In the genomic region with DNA sequence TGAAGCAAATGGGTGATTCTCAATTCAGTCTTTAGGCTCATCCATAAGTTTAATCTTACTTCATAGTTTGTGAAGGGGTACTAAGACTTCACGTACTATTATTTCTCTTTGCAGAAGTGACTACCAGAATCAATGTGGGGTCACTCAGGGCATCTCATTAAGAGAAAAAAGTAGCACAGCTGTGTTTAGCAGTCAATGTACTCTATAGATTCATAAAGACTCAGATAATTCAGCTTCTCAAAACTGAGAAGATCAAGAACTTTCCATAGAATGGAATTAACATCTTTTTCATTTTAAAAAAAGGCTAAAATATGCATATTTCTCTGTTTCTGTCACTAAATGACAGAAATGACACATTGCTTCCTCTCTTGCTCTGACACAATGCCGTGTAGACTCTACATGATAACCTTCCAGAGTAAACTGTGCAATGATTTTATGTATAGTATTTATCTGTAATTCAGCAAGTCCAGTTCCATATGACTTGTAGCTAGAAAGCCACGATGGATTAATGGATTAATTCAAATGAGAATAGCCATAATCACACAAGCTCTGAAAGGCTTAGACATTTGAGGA, we compare ENCODE assay signal across 33 cellular contexts. TPM values are rescaled to one million over a fixed set of nuclear protein-coding genes. Genes with fewer than 3 reads are reported as not detected.
DNase-seq lines count a peak whose midpoint lies in the region; ATAC-seq, FAIRE-seq and TF ChIP-seq lines count a peak whose summit lies in the region.
"Had no signal": no experiment of that assay in that cellular context is flagged by ENCODE, and none has a peak within 500 bp of the region (broad histone marks: within the 10 kb centered on the region; RNA-seq: fewer than 3 reads in every experiment).

No MANE protein-coding gene starts in this region.

- H3K27ac ChIP-seq in right lobe of liver = no peak overlapping the region
- H3K27ac ChIP-seq: esophagus muscularis mucosa, pancreas, RWPE1, upper lobe of left lung had no signal

- no peak overlapping the region for H3K4me3 ChIP-seq in right lobe of liver
- H3K4me3 ChIP-seq: esophagus muscularis mucosa, pancreas, upper lobe of left lung had no signal

- WGBS in right lobe of liver (ENCODE audit: insufficient coverage, low coverage, low lambda C conversion rate, missing lambda C conversion rate) = 36% methylated on average over 3 of the region's 3 CpGs

- TF ChIP-seq POLR2A in right lobe of liver (IDR thresholded peaks at IDR 0.05) = no peak

- no peaks in the 10 kb centered on the region for H3K27me3 ChIP-seq in right lobe of liver
- H3K27me3 ChIP-seq: esophagus muscularis mucosa, pancreas, upper lobe of left lung had no signal

- H3K9me3 ChIP-seq in right lobe of liver = no peaks in the 10 kb centered on the region
- H3K9me3 ChIP-seq: pancreas, upper lobe of left lung had no signal

- H3K36me3 ChIP-seq in right lobe of liver = no peaks in the 10 kb centered on the region
- H3K36me3 ChIP-seq: esophagus muscularis mucosa, pancreas, upper lobe of left lung had no signal

- DNase-seq in D721Med (ENCODE audit: insufficient read length, low spot score) (no peak), dedifferentiated amniotic fluid mesenchymal stem cell (ENCODE audit: extremely low spot score) (no peak), right lobe of liver (no peak), NCI-H226 (no peak), NCI-H2029 (lab: John Stamatoyannopoulos, UW) (no peak)
- DNase-seq: activated CD4-positive, alpha-beta T cell treated with anti-CD3 and anti-CD28 coated beads, Interleukin-2, amount 50 U/mL, for 48 hours; activated CD4-positive, CD25-positive, alpha-beta regulatory T cell; activated CD8-positive, alpha-beta memory T cell treated with anti-CD3 and anti-CD28 coated beads, Interleukin-2, amount 50 U/mL, for 48 hours; activated effector memory CD4-positive, alpha-beta T cell treated with Interleukin-2 at 50 U/mL for 16 hours; activated naive CD8-positive, alpha-beta T cell treated with anti-CD3 and anti-CD28 coated beads, Interleukin-2, amount 10 ng/mL, durations not matched to agents 7 days and 5 days; foreskin melanocyte; GDM1; HCEC 1CT; hippocampal formation; immature natural killer cell; KG1; MM.1S; NCI-H1417; NCI-H2081 treated with DMSO at 0.1 percent for 48 hours; NCI-H345; pancreas; stimulated activated CD4-positive, alpha-beta T cell treated with anti-CD3 and anti-CD28 coated beads, Interleukin-2, amount 100 ng/mL, for 24 hours; substantia nigra; T-cell; upper lobe of left lung had no signal

- intact Hi-C loops in right lobe of liver (cut with DNase I) = no loop called here

- ATAC-seq in GM18520 (IDR thresholded peaks at IDR 0.05; ENCODE audit: unreplicated experiment) (peak; percentile 32), HG02642 (IDR thresholded peaks at IDR 0.05; ENCODE audit: poor library complexity, unreplicated experiment) (peak; percentile 43), HG03520 (IDR thresholded peaks at IDR 0.05; ENCODE audit: unreplicated experiment) (peak; percentile 50), right lobe of liver (no peak)
- ATAC-seq: pancreas, T-cell had no signal

- no peak for TF ChIP-seq CTCF in D721Med (IDR thresholded peaks at IDR 0.05; ENCODE audit: insufficient read depth, missing control alignments)
- no peak for TF ChIP-seq CTCF in right lobe of liver (IDR thresholded peaks at IDR 0.05)

- no peaks in the 10 kb centered on the region for H3K4me1 ChIP-seq in right lobe of liver
- H3K4me1 ChIP-seq: esophagus muscularis mucosa, pancreas, upper lobe of left lung had no signal

- peak; percentile 70 for FAIRE-seq in D721Med (lab: Jason Lieb, UNC)
- FAIRE-seq: astrocyte, pancreas had no signal

RNA-seq across cellular contexts. Expression of a gene that starts 20.3 kb away (rescaled TPM):
- total RNA-seq in right lobe of liver = 10 to 100 TPM in 4 of 6 experiments, 1 to 10 TPM in 2; 6.4 to 19.3 (median 11.0) TPM

RNA-seq across cellular contexts. Expression of a gene that starts 59.1 kb away (rescaled TPM):
- under 1 TPM in 5 of 6 experiments, not detected in 1; 0.12 to 0.50 (median 0.35) TPM for total RNA-seq in right lobe of liver
- total RNA-seq: astrocyte, neural crest cell, SK-MEL-5 had no signal

Comparison
In these comparisons a context has a peak if more than half of its experiments do, and no peak if none do; other contexts are left out.
1. ATAC-seq: peak in GM18520 (single experiment), HG02642 (single experiment) and HG03520 (single experiment); none in right lobe of liver (0 of 4).